1 cellular context compared by ENCODE assay signal in the genomic region with DNA sequence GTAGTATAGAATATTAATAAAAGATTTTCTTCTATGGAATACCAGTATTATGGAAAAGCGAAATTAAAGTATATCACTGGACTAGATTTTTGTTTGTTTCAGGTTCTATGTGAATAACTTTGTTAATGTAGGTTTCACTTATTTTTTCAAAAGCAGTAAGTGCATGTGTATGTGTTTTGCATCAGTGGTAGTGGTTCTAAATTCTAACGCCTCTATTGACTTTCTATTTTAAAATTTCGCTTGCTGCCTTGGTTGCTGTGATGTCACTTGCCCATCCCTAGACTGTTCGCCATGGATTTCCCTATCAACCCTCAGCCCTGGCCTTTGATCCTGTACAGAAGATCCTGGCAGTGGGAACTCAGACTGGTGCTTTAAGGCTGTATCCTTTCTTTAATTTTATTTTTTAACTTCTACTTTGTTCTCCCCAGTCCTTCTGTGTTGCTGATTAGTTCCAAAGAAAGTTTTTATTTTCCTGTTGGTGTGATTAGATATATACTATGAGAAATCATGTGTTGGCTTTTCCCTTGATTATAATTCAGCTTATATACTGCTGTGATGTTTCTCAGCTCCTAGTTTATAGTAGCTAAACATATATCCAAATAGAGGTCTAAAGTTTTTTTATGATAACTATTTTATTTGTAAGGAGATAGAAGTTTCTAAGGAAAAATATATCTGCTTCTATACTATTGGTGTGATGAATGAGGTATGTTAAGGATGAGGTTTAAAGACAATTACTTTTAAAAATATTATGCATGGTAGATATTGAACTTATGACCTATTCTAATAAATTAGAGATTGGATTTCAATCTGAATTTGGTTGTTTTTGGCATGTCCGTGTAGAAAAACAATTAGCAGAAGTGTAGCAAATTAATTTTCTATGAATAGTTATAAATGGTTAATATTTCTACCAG.
TF ChIP-seq lines count a peak whose summit lies in the region.

No MANE protein-coding gene starts in this region.

TF ChIP-seq in H1, 55 proteins besides CTCF, POLR2A, EP300 and RAD21:
- no peak for TF ChIP-seq NANOG (IDR thresholded peaks at IDR 0.05; ENCODE audit: insufficient read depth, low read depth, low read length, poor library complexity, severe bottlenecking)
- TF ChIP-seq SIN3A (conservative IDR thresholded peaks at IDR 0.05 in 1 of 2, IDR thresholded peaks at IDR 0.05 in 1 of 2; ENCODE audit: low read depth in 1 of 2, low read length in 2 of 2) = no peak
- no peak for TF ChIP-seq PHF8 (conservative IDR thresholded peaks at IDR 0.05; ENCODE audit: low read depth, low read length)
- TF ChIP-seq SIX5 (IDR thresholded peaks at IDR 0.05; ENCODE audit: low read depth, low read length) = no peak
- TF ChIP-seq SP4 (IDR thresholded peaks at IDR 0.05; ENCODE audit: low read length) = no peak
- TF ChIP-seq NRF1 (IDR thresholded peaks at IDR 0.05; ENCODE audit: low read depth, low read length) = no peak
- no peak for TF ChIP-seq KDM4A (IDR thresholded peaks at IDR 0.05; ENCODE audit: low read depth, low read length, severe bottlenecking)
- TF ChIP-seq, protein P1, sequence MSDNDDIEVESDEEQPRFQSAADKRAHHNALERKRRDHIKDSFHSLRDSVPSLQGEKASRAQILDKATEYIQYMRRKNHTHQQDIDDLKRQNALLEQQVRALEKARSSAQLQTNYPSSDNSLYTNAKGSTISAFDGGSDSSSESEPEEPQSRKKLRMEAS (IDR thresholded peaks at IDR 0.05) = no peak
- no peak for TF ChIP-seq GTF2F1 (IDR thresholded peaks at IDR 0.05; ENCODE audit: borderline replicate concordance, low read depth, low read length)
- TF ChIP-seq POLR2AphosphoS5 (IDR thresholded peaks at IDR 0.05; ENCODE audit: low read depth, low read length) = no peak
- TF ChIP-seq CTBP2 (IDR thresholded peaks at IDR 0.05; ENCODE audit: borderline replicate concordance, insufficient read depth, insufficient read length, low read length) = no peak
- no peak for TF ChIP-seq TAF7 (optimal IDR thresholded peaks at IDR 0.05; ENCODE audit: borderline replicate concordance, low read depth, low read length)
- no peak for TF ChIP-seq TAF1 (IDR thresholded peaks at IDR 0.05; ENCODE audit: low read depth, low read length)
- TF ChIP-seq HDAC6 (IDR thresholded peaks at IDR 0.05; ENCODE audit: low read depth, low read length) = no peak
- TF ChIP-seq KDM1A (IDR thresholded peaks at IDR 0.05; ENCODE audit: borderline replicate concordance, low read length) = no peak
